Comparison of ENCODE assay signal across 8 cellular contexts in the genomic region with DNA sequence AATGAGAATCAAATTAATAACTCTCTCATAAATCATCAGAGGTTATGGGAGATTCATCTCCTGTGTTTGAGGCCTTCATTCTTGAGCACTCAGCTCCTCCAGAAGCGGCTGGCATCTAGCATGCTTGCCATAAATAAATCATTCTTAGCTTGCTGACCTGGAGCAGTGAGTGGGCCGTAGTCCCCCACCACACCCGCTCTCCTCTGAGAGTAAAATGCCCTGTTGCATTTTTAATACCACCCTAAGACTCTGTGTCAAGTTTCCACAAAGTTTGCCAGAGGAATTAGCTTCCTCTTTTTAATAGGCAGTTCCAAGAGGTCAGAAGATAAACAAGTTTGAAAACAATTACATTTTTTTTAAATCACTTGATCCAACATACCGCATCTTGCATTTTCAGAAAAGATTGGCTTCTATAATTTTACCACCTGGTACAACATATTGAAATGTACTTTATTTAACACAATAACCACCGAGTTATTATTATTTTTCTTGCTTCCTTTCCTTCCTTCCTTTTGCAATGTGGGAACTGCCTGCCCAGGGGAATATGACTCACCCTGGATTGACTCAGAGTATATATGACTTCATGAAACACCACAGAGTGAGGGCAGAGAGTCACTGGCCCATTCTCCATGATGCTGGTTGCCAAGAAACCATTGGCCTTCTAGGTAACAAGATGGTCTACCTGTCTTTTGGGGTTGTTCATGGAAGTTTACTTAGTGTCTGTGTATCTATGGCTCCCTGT. TPM values are rescaled to one million over a fixed set of nuclear protein-coding genes. Genes with fewer than 3 reads are reported as not detected.
A peak's percentile ranks its signal among the peaks of the same experiment; 100 is the strongest.
DNase-seq lines count a peak whose midpoint lies in the region; ATAC-seq and TF ChIP-seq lines count a peak whose summit lies in the region.

No MANE protein-coding gene starts in this region.

- H3K36me3 ChIP-seq in spleen = no peaks in the 10 kb centered on the region
- H3K36me3 ChIP-seq in Karpas-422 (ENCODE audit: insufficient read depth, low read length) = no peaks in the 10 kb centered on the region

- H2AFZ ChIP-seq in Karpas-422 (ENCODE audit: low read length) = no peak overlapping the region

- no peak for TF ChIP-seq POLR2A in spleen (IDR thresholded peaks at IDR 0.05)

- H3K4me3 ChIP-seq in HFF-Myc (replicated peaks; ENCODE audit: low read depth, low read length) (no peak overlapping the region), spleen (no peak overlapping the region), Karpas-422 (ENCODE audit: low read length) (no peak overlapping the region)

- H3K4me2 ChIP-seq in Karpas-422 (ENCODE audit: low read depth, low read length, poor library complexity, severe bottlenecking) = no peak overlapping the region

- intact Hi-C loops in Right ventricle myocardium superior (cut with DNase I) = no loop called here
- intact Hi-C loops in spleen (cut with DNase I; ENCODE audit: low total_unique reads) = no loop called here

- H3K79me2 ChIP-seq in Karpas-422 (ENCODE audit: low read length) = no peaks in the 10 kb centered on the region

- peaks cover 0 to 10% (median 0%) of the 10 kb centered on the region in 6 donors for H3K4me1 ChIP-seq in spleen
- no peaks in the 10 kb centered on the region for H3K4me1 ChIP-seq in Karpas-422 (ENCODE audit: low read length)

- peak overlapping the region in 7 of 8 donors; percentile 7 to 60 (median 47) for H3K27ac ChIP-seq in spleen
- H3K27ac ChIP-seq in Karpas-422 (ENCODE audit: low read length) = no peak overlapping the region

- no peaks in the 10 kb centered on the region for H3K9me3 ChIP-seq in spleen
- H3K9me3 ChIP-seq in Karpas-422 (ENCODE audit: low read length) = no peaks in the 10 kb centered on the region

- WGBS in spleen, 5 donors = 38 to 52% (median 51%) methylated on average over 5 of the region's 5 CpGs

- no peaks in the 10 kb centered on the region for H4K20me1 ChIP-seq in Karpas-422 (ENCODE audit: insufficient read depth, low read depth, low read length)

- no peaks in the 10 kb centered on the region for H3K27me3 ChIP-seq in spleen (replicated peaks in 1 of 7)
- H3K27me3 ChIP-seq in Karpas-422 (ENCODE audit: low read length) = no peaks in the 10 kb centered on the region

- TF ChIP-seq CTCF in HFF-Myc (IDR thresholded peaks at IDR 0.05; ENCODE audit: low read depth, low read length, missing control alignments) (no peak), spleen (IDR thresholded peaks at IDR 0.05 in 8 of 11, conservative IDR thresholded peaks at IDR 0.05 in 3 of 11) (no peak)

- no peaks in the 10 kb centered on the region for H3K9me2 ChIP-seq in Karpas-422 (replicated peaks; ENCODE audit: insufficient read depth, low read length)

- no peak overlapping the region for H3K9ac ChIP-seq in Karpas-422 (ENCODE audit: low read length)

- peak; percentile 67 for DNase-seq in HFF-Myc (ENCODE audit: extremely low read depth, low read depth)
- peak; percentile 37 for DNase-seq in SKM-1 (lab: John Stamatoyannopoulos, UW; ENCODE audit: unreplicated experiment)
- DNase-seq in Right ventricle myocardium superior = peak; percentile 47
- no peak for DNase-seq in spleen
- no peak for DNase-seq in NCI-H2196 treated with DMSO at 0.1 percent for 48 hours (lab: John Stamatoyannopoulos, UW; ENCODE audit: unreplicated experiment)
- no peak for DNase-seq in Karpas-422
- DNase-seq in NCI-H187 (lab: John Stamatoyannopoulos, UW) = no peak

- ATAC-seq in Right ventricle myocardium superior (ENCODE audit: poor library complexity) (peak; percentile 76), GM18519 (IDR thresholded peaks at IDR 0.05; ENCODE audit: low FRiP score, unreplicated experiment) (no peak)

RNA-seq across cellular contexts. Expression of a gene that starts 29.4 kb away (rescaled TPM):
- 279 TPM for total RNA-seq in Right ventricle myocardium superior
- total RNA-seq in spleen = 100 to 1,000 TPM in 2 of 7 donors, 10 to 100 TPM in 5; 53.4 to 189 (median 85.1) TPM
- 10 to 100 TPM in 1 of 3 donors, 1 to 10 TPM in 2; 2.8 to 10.6 (median 5.8) TPM for polyA plus RNA-seq in spleen
- total RNA-seq in Karpas-422 (2014; rRNA removed; shearing (Covaris generic); ENCODE audit: low replicate concordance) = not detected in 2 replicates

Comparison
In these comparisons a context has a peak if more than half of its experiments do, and no peak if none do; other contexts are left out.
1. DNase-seq: peak in HFF-Myc (single experiment), SKM-1 (single experiment) and Right ventricle myocardium superior (single experiment); none in spleen (single experiment), NCI-H2196 treated with DMSO at 0.1 percent for 48 hours (single experiment), Karpas-422 (single experiment) and NCI-H187 (0 of 2).
2. RNA of a gene that starts 29.4 kb away (total RNA-seq): 279 TPM in Right ventricle myocardium superior (single experiment) and 53.4 to 189 TPM in spleen; not detected in Karpas-422; every median in the first group is over 10 times any median in the second.